In the genomic region with DNA sequence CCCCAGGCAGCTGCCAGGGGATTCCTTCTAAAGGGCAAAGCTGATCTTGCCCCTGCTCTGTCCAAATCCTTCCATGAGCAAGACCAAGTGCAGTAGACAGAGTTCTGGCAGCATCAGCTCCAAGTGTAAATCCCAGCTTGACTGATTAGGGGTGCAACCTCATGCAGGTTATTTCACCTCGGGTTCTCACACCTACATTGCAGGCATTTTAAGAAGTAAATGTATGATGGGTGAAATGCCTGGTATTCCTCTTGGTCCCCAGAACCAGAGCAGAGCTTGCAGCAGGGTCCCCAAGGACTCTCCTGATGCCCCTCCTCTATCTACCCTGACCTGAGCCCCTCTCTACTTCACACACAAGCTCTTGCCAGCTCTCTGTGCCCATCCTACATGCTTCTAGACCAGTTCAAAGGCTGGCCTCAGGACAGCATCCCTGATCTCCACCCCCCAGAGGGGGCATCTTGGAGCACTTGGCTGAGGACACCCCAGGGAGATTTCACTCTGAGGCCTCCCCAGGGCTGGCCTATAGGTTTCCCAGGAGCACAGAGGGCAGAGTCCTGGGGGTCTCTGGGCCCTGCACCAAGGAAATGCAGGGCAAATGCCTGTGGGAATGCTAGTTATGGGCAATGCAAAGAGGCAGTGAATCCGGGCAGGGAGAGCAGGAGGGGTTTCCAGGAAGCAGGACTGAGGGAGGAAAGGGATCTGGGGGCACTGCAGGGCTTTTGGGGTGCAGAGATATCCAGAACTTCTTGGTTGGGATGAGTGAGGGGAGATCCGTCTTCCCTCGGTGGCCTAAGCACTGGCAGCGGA, we compare ENCODE assay signal across 8 cellular contexts. TPM values are rescaled to one million over a fixed set of nuclear protein-coding genes. Genes with fewer than 3 reads are reported as not detected.
DNase-seq lines count a peak whose midpoint lies in the region; ATAC-seq and TF ChIP-seq lines count a peak whose summit lies in the region.

No MANE protein-coding gene starts in this region.

- no peak for ATAC-seq in left lung
- ATAC-seq in thoracic aorta (ENCODE audit: insufficient number of reproducible peaks, low FRiP score, low read depth): no peak
- ATAC-seq in HG03439 (IDR thresholded peaks at IDR 0.05; ENCODE audit: unreplicated experiment): no peak
- no peak for ATAC-seq in GM21717 (IDR thresholded peaks at IDR 0.05; ENCODE audit: unreplicated experiment)

- H3K36me3 ChIP-seq in left lung: no peaks in the 10 kb centered on the region
- H3K36me3 ChIP-seq in thoracic aorta: no peaks in the 10 kb centered on the region

- peak overlapping the region; percentile 74 for H3K4me3 Mint-ChIP-seq in activated CD4-positive, alpha-beta T cell treated with anti-CD3 and anti-CD28 coated beads, Interleukin-2, amount 10 ng/mL, durations not matched to agents 7 days and 5 days

- no peak for DNase-seq in activated CD4-positive, alpha-beta T cell treated with anti-CD3 and anti-CD28 coated beads, Interleukin-2, amount 10 ng/mL, durations not matched to agents 7 days and 5 days
- no peak for DNase-seq in activated CD4-positive, alpha-beta T cell treated with anti-CD3 and anti-CD28 coated beads, Interleukin-2, amount 50 U/mL, for 1 hour
- DNase-seq in left lung: no peak
- no peak for DNase-seq in thoracic aorta (ENCODE audit: low spot score)
- DNase-seq in T1000 (lab: John Stamatoyannopoulos, UW): no peak

- POLR2A ChIA-PET in activated CD4-positive, alpha-beta T cell treated with anti-CD3 and anti-CD28 coated beads, Interleukin-2, amount 10 ng/mL, durations not matched to agents 7 days and 5 days (lab: Charles Lee): no interaction called here

- H3K27me3 ChIP-seq in left lung (peaks cover 0 to 63% of the 10 kb centered on the region in 2 donors), thoracic aorta (replicated peaks; ENCODE audit: insufficient read depth) (no peaks in the 10 kb centered on the region)

- H3K36me3 Mint-ChIP-seq in activated CD4-positive, alpha-beta T cell treated with anti-CD3 and anti-CD28 coated beads, Interleukin-2, amount 10 ng/mL, durations not matched to agents 7 days and 5 days (ENCODE audit: low read depth): peaks cover 4% of the 10 kb centered on the region

- H3K27ac ChIP-seq in angular gyrus (ENCODE audit: low read depth, low read length) (peak overlapping the region; percentile 66), left lung (no peak overlapping the region), thoracic aorta (no peak overlapping the region)

- peaks cover 19% of the 10 kb centered on the region for H3K4me1 Mint-ChIP-seq in activated CD4-positive, alpha-beta T cell treated with anti-CD3 and anti-CD28 coated beads, Interleukin-2, amount 10 ng/mL, durations not matched to agents 7 days and 5 days

- peaks cover 6 to 27% of the 10 kb centered on the region in 2 donors for H3K4me1 ChIP-seq in left lung
- peaks cover 5 to 24% of the 10 kb centered on the region in 2 donors for H3K4me1 ChIP-seq in thoracic aorta (ENCODE audit: control insufficient read depth in 1 of 2, low read depth in 2 of 2)

- CTCF ChIA-PET in activated CD4-positive, alpha-beta T cell treated with anti-CD3 and anti-CD28 coated beads, Interleukin-2, amount 10 ng/mL, durations not matched to agents 7 days and 5 days (lab: Charles Lee): interaction anchor here (0.9 to 2.1 kb wide), 7 partner anchors 9 to 52 kb away, joined by 3 to 8 read pairs (median 3); a partner anchor contains a TSS

- H3K4me3 ChIP-seq in left lung (peak overlapping the region; percentile 93 to 95), thoracic aorta (peak overlapping the region; percentile 78)

- intact Hi-C loops in left lung (cut with DNase I): no loop called here

- H3K27ac Mint-ChIP-seq in activated CD4-positive, alpha-beta T cell treated with anti-CD3 and anti-CD28 coated beads, Interleukin-2, amount 10 ng/mL, durations not matched to agents 7 days and 5 days: no peak overlapping the region

- H3K9me3 ChIP-seq in left lung (no peaks in the 10 kb centered on the region), thoracic aorta (no peaks in the 10 kb centered on the region)

- peaks cover 60% of the 10 kb centered on the region for H3K27me3 Mint-ChIP-seq in activated CD4-positive, alpha-beta T cell treated with anti-CD3 and anti-CD28 coated beads, Interleukin-2, amount 10 ng/mL, durations not matched to agents 7 days and 5 days

- no peaks in the 10 kb centered on the region for H3K9me3 Mint-ChIP-seq in activated CD4-positive, alpha-beta T cell treated with anti-CD3 and anti-CD28 coated beads, Interleukin-2, amount 10 ng/mL, durations not matched to agents 7 days and 5 days

- TF ChIP-seq CTCF in left lung (IDR thresholded peaks at IDR 0.05) (no peak), thoracic aorta (IDR thresholded peaks at IDR 0.05) (no peak)

RNA-seq across cellular contexts. Expression of a gene that starts 1.0 kb away (rescaled TPM):
- total RNA-seq in activated CD4-positive, alpha-beta T cell treated with anti-CD3 and anti-CD28 coated beads, Interleukin-2, amount 10 ng/mL, durations not matched to agents 7 days and 5 days: under 1 TPM; 0.62 to 0.65 TPM
- 10 to 100 TPM; 12.3 to 21.0 TPM for total RNA-seq in left lung
- 10 to 100 TPM in 1 of 2 donors, 1 to 10 TPM in 1; 9.5 to 18.1 TPM for total RNA-seq in thoracic aorta

RNA-seq across cellular contexts. Expression of a gene that starts 12.7 kb away (rescaled TPM):
- 10 to 100 TPM; 22.2 to 24.4 TPM for total RNA-seq in activated CD4-positive, alpha-beta T cell treated with anti-CD3 and anti-CD28 coated beads, Interleukin-2, amount 10 ng/mL, durations not matched to agents 7 days and 5 days
- 10 to 100 TPM; 17.3 to 19.0 TPM for total RNA-seq in left lung
- total RNA-seq in thoracic aorta: 10 to 100 TPM; 13.1 to 25.7 TPM

RNA-seq across cellular contexts. Expression of a gene that starts 12.7 kb away (rescaled TPM):
- total RNA-seq in activated CD4-positive, alpha-beta T cell treated with anti-CD3 and anti-CD28 coated beads, Interleukin-2, amount 10 ng/mL, durations not matched to agents 7 days and 5 days: 1 to 10 TPM; 8.5 to 9.0 TPM
- 1 to 10 TPM; 5.2 TPM for total RNA-seq in left lung
- total RNA-seq in thoracic aorta: 10 to 100 TPM in 1 of 2 donors, 1 to 10 TPM in 1; 5.3 to 11.9 TPM

RNA-seq across cellular contexts. Expression of a gene that starts 32.2 kb away (rescaled TPM):
- 10 to 100 TPM; 46.5 to 58.9 TPM for total RNA-seq in activated CD4-positive, alpha-beta T cell treated with anti-CD3 and anti-CD28 coated beads, Interleukin-2, amount 10 ng/mL, durations not matched to agents 7 days and 5 days
- total RNA-seq in left lung (100 to 1,000 TPM in 1 of 2 donors, 10 to 100 TPM in 1; 83.9 to 107 TPM), thoracic aorta (10 to 100 TPM; 60.9 to 90.9 TPM)

RNA-seq across cellular contexts. Expression of a gene that starts 37.0 kb away (rescaled TPM):
- 10 to 100 TPM; 52.1 to 72.7 TPM for total RNA-seq in activated CD4-positive, alpha-beta T cell treated with anti-CD3 and anti-CD28 coated beads, Interleukin-2, amount 10 ng/mL, durations not matched to agents 7 days and 5 days
- total RNA-seq in left lung (10 to 100 TPM; 45.7 to 48.0 TPM), thoracic aorta (10 to 100 TPM; 35.1 to 35.7 TPM)

Comparison
In these comparisons a context has a peak if more than half of its experiments do, and no peak if none do; other contexts are left out.
1. RNA of a gene that starts 1.0 kb away (total RNA-seq): 12.3 to 21.0 TPM in left lung and 9.5 to 18.1 TPM in thoracic aorta; 0.62 to 0.65 TPM in activated CD4-positive, alpha-beta T cell treated with anti-CD3 and anti-CD28 coated beads, Interleukin-2, amount 10 ng/mL, durations not matched to agents 7 days and 5 days; every median in the first group is over 4 times any median in the second.